ENCODE assay signal across 26 cellular contexts in the genomic region with DNA sequence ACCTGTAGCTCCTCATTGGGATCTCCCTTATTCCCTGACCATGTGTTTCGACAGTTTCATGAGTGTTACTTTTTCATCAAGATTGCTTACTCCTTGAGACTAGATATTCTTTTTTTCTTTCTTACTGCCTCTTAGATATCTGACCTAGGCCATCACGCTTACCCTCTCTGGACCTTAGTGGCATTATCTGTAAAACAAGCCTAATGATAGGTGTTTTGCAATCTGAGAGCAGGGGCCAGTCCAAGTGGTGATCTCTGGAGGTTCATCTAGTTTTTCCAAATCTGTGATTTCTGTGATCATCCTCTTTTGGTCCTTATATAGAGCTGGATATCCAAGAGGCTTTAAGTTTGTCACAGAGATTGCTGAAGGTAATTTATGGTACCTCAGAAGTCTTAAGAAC. TPM values are rescaled to one million over a fixed set of nuclear protein-coding genes. Genes with fewer than 3 reads are reported as not detected.
DNase-seq lines count a peak whose midpoint lies in the region; ATAC-seq, FAIRE-seq and TF ChIP-seq lines count a peak whose summit lies in the region.
"Had no signal": no experiment of that assay in that cellular context is flagged by ENCODE, and none has a peak within 500 bp of the region (broad histone marks: within the 10 kb centered on the region; RNA-seq: fewer than 3 reads in every experiment).

No MANE protein-coding gene starts in this region.

- no peak for TF ChIP-seq EP300 in K562 (IDR thresholded peaks at IDR 0.05; ENCODE audit: low read length)

- 76% methylated on average over 2 of the region's 2 CpGs for WGBS in K562 (ENCODE audit: insufficient coverage, low coverage, missing lambda C conversion rate)
- WGBS in right lobe of liver (ENCODE audit: insufficient coverage, low coverage, low lambda C conversion rate, missing lambda C conversion rate): 38% methylated on average over 2 of the region's 2 CpGs

- ATAC-seq in natural killer cell (no peak), K562 (no peak), right lobe of liver (peak; percentile 47 to 75 (median 70)), HG03280 (IDR thresholded peaks at IDR 0.05; ENCODE audit: unreplicated experiment) (no peak), HG03342 (IDR thresholded peaks at IDR 0.05; ENCODE audit: unreplicated experiment) (no peak)
- no peak for ATAC-seq in natural killer cell treated with Interleukin-12 subunit alpha and Interleukin-12 subunit beta and Interleukin-15 and Interleukin-18, amount 100 ng/mL, for 72 hours
- ATAC-seq: Panc1, SK-N-SH treated with all-trans-retinoic acid at 6 μM for 48 hours had no signal

- peaks cover 73% of the 10 kb centered on the region for H3K79me2 ChIP-seq in K562 (ENCODE audit: control insufficient read depth, insufficient read depth, low read length)

- H3K9ac ChIP-seq in K562 (ENCODE audit: insufficient read depth in 1 of 2, low read depth in 2 of 2, low read length in 2 of 2): no peak overlapping the region

- H2AFZ ChIP-seq in K562 (ENCODE audit: low read depth, low read length): no peak overlapping the region

- no peak for TF ChIP-seq POLR2A in K562 (conservative IDR thresholded peaks at IDR 0.05)
- no peak for TF ChIP-seq POLR2A in right lobe of liver (IDR thresholded peaks at IDR 0.05)

- H3K27ac ChIP-seq in K562 (ENCODE audit: extremely low read depth, low read depth, low read length) (no peak overlapping the region), right lobe of liver (peak overlapping the region in 1 of 3 donors; percentile 51)
- H3K27ac ChIP-seq: 22Rv1, C4-2B had no signal

- H3K27ac Mint-ChIP-seq in natural killer cell: peak overlapping the region; percentile 41 to 81
- H3K27ac Mint-ChIP-seq in natural killer cell treated with Interleukin-12 subunit alpha and Interleukin-12 subunit beta and Interleukin-15 and Interleukin-18, amount 100 ng/mL, for 72 hours: peak overlapping the region in 1 of 2 donors; percentile 18
- H3K27ac Mint-ChIP-seq: HFFc6 had no signal

- H3K4me1 ChIP-seq in K562 (replicated peaks in 1 of 2; ENCODE audit: control insufficient read depth in 2 of 2, insufficient read depth in 2 of 2, low read length in 2 of 2) (peaks cover 19 to 35% of the 10 kb centered on the region in 2 experiments), right lobe of liver (peaks cover 0 to 46% (median 19%) of the 10 kb centered on the region in 4 donors)

- no peaks in the 10 kb centered on the region for H3K36me3 ChIP-seq in K562 (ENCODE audit: control insufficient read depth, insufficient read depth, low read length)
- no peaks in the 10 kb centered on the region for H3K36me3 ChIP-seq in right lobe of liver

- TF ChIP-seq CTCF in natural killer cell (IDR thresholded peaks at IDR 0.05): no peak
- TF ChIP-seq CTCF in K562 (IDR thresholded peaks at IDR 0.05 in 2 of 3, conservative IDR thresholded peaks at IDR 0.05 in 1 of 3; ENCODE audit: insufficient read depth in 2 of 3, low read depth in 1 of 3, low read length in 3 of 3): no peak
- no peak for TF ChIP-seq CTCF in right lobe of liver (IDR thresholded peaks at IDR 0.05)

- H3K9me3 ChIP-seq in K562 (replicated peaks; ENCODE audit: control insufficient read depth, insufficient read depth, low read depth, low read length): no peaks in the 10 kb centered on the region
- no peaks in the 10 kb centered on the region for H3K9me3 ChIP-seq in right lobe of liver

- H3K4me1 Mint-ChIP-seq in natural killer cell: peaks cover 67 to 68% of the 10 kb centered on the region in 2 donors
- H3K4me1 Mint-ChIP-seq in natural killer cell treated with Interleukin-12 subunit alpha and Interleukin-12 subunit beta and Interleukin-15 and Interleukin-18, amount 100 ng/mL, for 72 hours (ENCODE audit: low read depth in 2 of 2): peaks cover 47 to 51% of the 10 kb centered on the region in 2 donors

- H3K27me3 ChIP-seq in K562 (ENCODE audit: control insufficient read depth in 2 of 2, insufficient read depth in 2 of 2, low read length in 2 of 2) (no peaks in the 10 kb centered on the region), right lobe of liver (no peaks in the 10 kb centered on the region)

- FAIRE-seq in K562 (lab: Jason Lieb, UNC): no peak
- FAIRE-seq: D721Med had no signal

- H3K27me3 Mint-ChIP-seq in natural killer cell (ENCODE audit: low read depth in 2 of 2): no peaks in the 10 kb centered on the region
- H3K27me3 Mint-ChIP-seq in natural killer cell treated with Interleukin-12 subunit alpha and Interleukin-12 subunit beta and Interleukin-15 and Interleukin-18, amount 100 ng/mL, for 72 hours: no peaks in the 10 kb centered on the region
- H3K27me3 Mint-ChIP-seq: IgD-negative memory B cell had no signal

- no peaks in the 10 kb centered on the region for H3K9me3 Mint-ChIP-seq in natural killer cell
- H3K9me3 Mint-ChIP-seq in natural killer cell treated with Interleukin-12 subunit alpha and Interleukin-12 subunit beta and Interleukin-15 and Interleukin-18, amount 100 ng/mL, for 72 hours: no peaks in the 10 kb centered on the region
- H3K9me3 Mint-ChIP-seq: HFFc6, IgD-negative memory B cell had no signal

- no TSS peak for BruUV-seq in K562 (replicated peaks; lab: Mats Ljungman, UMichigan)

- no peak overlapping the region for H3K4me3 Mint-ChIP-seq in natural killer cell
- no peak overlapping the region for H3K4me3 Mint-ChIP-seq in natural killer cell treated with Interleukin-12 subunit alpha and Interleukin-12 subunit beta and Interleukin-15 and Interleukin-18, amount 100 ng/mL, for 72 hours
- H3K4me3 Mint-ChIP-seq: HFFc6 had no signal

- in situ Hi-C loops in K562 (cut with MboI): no loop called here

- POLR2A ChIA-PET in K562 (lab: Yijun Ruan, JAX): interaction anchor here (0.6 to 2.4 kb wide), 8 partner anchors 10 to 37 kb away, joined by 3 to 9 read pairs (median 4); no protein-coding TSS in a partner anchor

- H3K9me1 ChIP-seq in K562 (ENCODE audit: control insufficient read depth, insufficient read depth, low read length): no peaks in the 10 kb centered on the region

- no peak overlapping the region for H3K4me2 ChIP-seq in K562 (ENCODE audit: insufficient read depth, low read length)

- CTCF ChIA-PET in K562 (lab: Yijun Ruan, JAX; ENCODE audit: low intra/inter-chr PET ratio): interaction anchor here (0.5 kb wide), 1 partner anchor 41 kb away, joined by 3 read pairs; no protein-coding TSS in a partner anchor

- DNase-seq in natural killer cell (no peak), K562 (ENCODE audit: extremely low read depth in 1 of 4, low spot score in 3 of 4) (no peak), right lobe of liver (no peak), putamen (ENCODE audit: low spot score) (no peak), DMS53 treated with DMSO at 0.1 percent for 48 hours (lab: John Stamatoyannopoulos, UW; ENCODE audit: unreplicated experiment) (no peak)
- no peak for DNase-seq in natural killer cell treated with Interleukin-12 subunit alpha and Interleukin-12 subunit beta and Interleukin-15 and Interleukin-18, amount 100 ng/mL, for 72 hours (ENCODE audit: low spot score)
- DNase-seq: ACHN; DMS79; H7; HFFc6; NCI-H1694; NCI-H2081; NCI-H2171; NCI-H345; NCI-H524; NCI-H774; NK-92 treated with Interleukin-12 subunit alpha and Interleukin-12 subunit beta, amount 100 ng/mL, for 24 hours; SIG-M5 had no signal

- TF ChIP-seq RAD21 in K562 (CRISPR knock-in tag; conservative IDR thresholded peaks at IDR 0.05 in 1 of 2, IDR thresholded peaks at IDR 0.05 in 1 of 2): no peak

- intact Hi-C loops in natural killer cell (cut with micrococcal nuclease) (loop anchor here (5.0 kb wide), 1 partner anchor 33 kb away; the partner anchor contains the start of gene STIM1), K562 (cut with micrococcal nuclease) (loop anchor here (5.0 kb wide), 1 partner anchor 33 kb away; the partner anchor contains the start of gene STIM1), right lobe of liver (cut with DNase I) (no loop called here)

- H3K36me3 Mint-ChIP-seq in natural killer cell: no peaks in the 10 kb centered on the region
- no peaks in the 10 kb centered on the region for H3K36me3 Mint-ChIP-seq in natural killer cell treated with Interleukin-12 subunit alpha and Interleukin-12 subunit beta and Interleukin-15 and Interleukin-18, amount 100 ng/mL, for 72 hours
- H3K36me3 Mint-ChIP-seq: IgD-negative memory B cell had no signal

- no peak overlapping the region for H3K4me3 ChIP-seq in K562
- H3K4me3 ChIP-seq in right lobe of liver: no peak overlapping the region

- peaks cover 6% of the 10 kb centered on the region; the same call in 1 of the 2 replicates for H4K20me1 ChIP-seq in K562 (replicated peaks; ENCODE audit: control insufficient read depth, insufficient read depth, low read length)

RNA-seq across cellular contexts. Expression of gene STIM1, which starts 34.5 kb away (rescaled TPM):
- 100 to 1,000 TPM; 171 to 187 (median 175) TPM for total RNA-seq in natural killer cell
- 10 to 100 TPM; 83.9 to 85.9 TPM for total RNA-seq in natural killer cell treated with Interleukin-12 subunit alpha and Interleukin-12 subunit beta and Interleukin-15 and Interleukin-18, amount 100 ng/mL, for 72 hours
- 148 and 250 TPM in 2 replicates for total RNA-seq in K562 (2011; cell fraction: chromatin; rRNA removed; ENCODE audit: low replicate concordance)
- 183 and 205 TPM in 2 replicates for total RNA-seq in K562 (2011; cell fraction: nucleolus; rRNA removed)
- 147 and 198 TPM in 2 replicates for total RNA-seq in K562 (2011; cell fraction: nucleoplasm; rRNA removed)
- total RNA-seq in K562 (2014; rRNA removed): 22.1 and 23.9 TPM in 2 replicates
- total RNA-seq in K562 (2014; rRNA removed; fragmentation: Illumina TruSeq; extraction: Trizol): 25.8 and 28.2 TPM in 2 replicates
- 18.3 and 20.6 TPM in 2 replicates for total RNA-seq in K562 (2015; rRNA removed; fragmentation: Illumina TruSeq; extraction: Trizol)
- total RNA-seq in K562 (2021): 50.4 and 50.5 TPM in 2 replicates
- polyA plus RNA-seq in K562 (2011; rRNA removed): 30.2 and 42.1 TPM in 2 replicates
- polyA plus RNA-seq in K562 (2011; cell fraction: cytosol; rRNA removed): 32.2 and 32.4 TPM in 2 replicates
- 47.0 and 55.3 TPM in 2 replicates for polyA plus RNA-seq in K562 (2011; cell fraction: nucleus; rRNA removed)
- polyA plus RNA-seq in K562 (2012): 55.9 and 67.3 TPM in 2 replicates
- polyA plus RNA-seq in K562 (2014; fragmentation: Illumina TruSeq; extraction: Trizol): 38.8 and 39.1 TPM in 2 replicates
- polyA plus RNA-seq in K562 (2014; fragmentation: Nextera tagmentation; extraction: Ambion mirVana): 1 to 10 TPM; 7.7 to 8.0 TPM
- 22.5 and 24.7 TPM in 2 replicates for polyA plus RNA-seq in K562 (2014; rRNA removed)
- polyA minus RNA-seq in K562 (2011; rRNA and poly(A)+ RNA removed): 160 and 190 TPM in 2 replicates
- polyA minus RNA-seq in K562 (2011; cell fraction: cytosol; rRNA and poly(A)+ RNA removed): 46.1 and 63.4 TPM in 2 replicates
- polyA minus RNA-seq in K562 (2011; cell fraction: nucleus; rRNA and poly(A)+ RNA removed): 30.4 and 55.1 TPM in 2 replicates
- total RNA-seq in right lobe of liver: 10 to 100 TPM; 36.4 to 48.0 (median 40.5) TPM

RNA-seq across cellular contexts. Expression of gene RHOG, which starts 49.3 kb away (rescaled TPM):
- total RNA-seq in natural killer cell (100 to 1,000 TPM; 114 to 145 (median 137) TPM), K562 (2014; rRNA removed) (80.3 and 117 TPM in 2 replicates), K562 (2014; rRNA removed; fragmentation: Illumina TruSeq; extraction: Trizol) (34.7 and 43.6 TPM in 2 replicates), K562 (2015; rRNA removed; fragmentation: Illumina TruSeq; extraction: Trizol) (70.0 and 71.8 TPM in 2 replicates), K562 (2021) (157 and 162 TPM in 2 replicates), right lobe of liver (10 to 100 TPM; 13.9 to 31.5 (median 22.0) TPM)
- total RNA-seq in natural killer cell treated with Interleukin-12 subunit alpha and Interleukin-12 subunit beta and Interleukin-15 and Interleukin-18, amount 100 ng/mL, for 72 hours: 100 to 1,000 TPM; 154 to 164 TPM
- 27.7 and 100.0 TPM in 2 replicates for total RNA-seq in K562 (2011; cell fraction: chromatin; rRNA removed; ENCODE audit: low replicate concordance)
- total RNA-seq in K562 (2011; cell fraction: nucleolus; rRNA removed): 89.7 and 100 TPM in 2 replicates
- total RNA-seq in K562 (2011; cell fraction: nucleoplasm; rRNA removed): 70.6 and 86.3 TPM in 2 replicates
- polyA plus RNA-seq in K562 (2011; rRNA removed) (112 and 121 TPM in 2 replicates), K562 (2014; fragmentation: Illumina TruSeq; extraction: Trizol) (153 and 223 TPM in 2 replicates), K562 (2014; fragmentation: Nextera tagmentation; extraction: Ambion mirVana) (10 to 100 TPM; 22.6 to 36.8 TPM), K562 (2014; rRNA removed) (134 and 159 TPM in 2 replicates)
- 199 and 423 TPM in 2 replicates for polyA plus RNA-seq in K562 (2011; cell fraction: cytosol; rRNA removed)
- polyA plus RNA-seq in K562 (2011; cell fraction: nucleus; rRNA removed): 55.6 and 75.5 TPM in 2 replicates
- 177 and 217 TPM in 2 replicates for polyA plus RNA-seq in K562 (2012)
- polyA minus RNA-seq in K562 (2011; rRNA and poly(A)+ RNA removed): 68.0 and 101 TPM in 2 replicates
- polyA minus RNA-seq in K562 (2011; cell fraction: cytosol; rRNA and poly(A)+ RNA removed): 169 and 173 TPM in 2 replicates
- polyA minus RNA-seq in K562 (2011; cell fraction: nucleus; rRNA and poly(A)+ RNA removed): 39.9 and 49.1 TPM in 2 replicates

Comparison
In these comparisons a context has a peak if more than half of its experiments do, and no peak if none do; other contexts are left out.
1. ATAC-seq: peak in right lobe of liver (4 of 4); none in natural killer cell (0 of 3), natural killer cell treated with Interleukin-12 subunit alpha and Interleukin-12 subunit beta and Interleukin-15 and Interleukin-18, amount 100 ng/mL, for 72 hours (0 of 2), K562 (single experiment), HG03280 (single experiment) and HG03342 (single experiment).
2. intact Hi-C loops: an anchor here in natural killer cell (5.0 kb wide) and K562 (5.0 kb wide); none called in right lobe of liver.